Comparison of ENCODE assay signal across 1 cellular context in genomic region chr6:167957626-167958025, GRCh38.
TF ChIP-seq lines count a peak whose summit lies in the region.

No MANE protein-coding gene starts in this region.

TF ChIP-seq in WTC11, 78 proteins besides CTCF, POLR2A, EP300 and RAD21 (continued from another document):
- TF ChIP-seq ZNF121 (CRISPR knock-in tag; IDR thresholded peaks at IDR 0.05) = no peak
- TF ChIP-seq MXD4 (CRISPR knock-in tag; IDR thresholded peaks at IDR 0.05; ENCODE audit: borderline replicate concordance) = no peak
- no peak for TF ChIP-seq CREM (CRISPR knock-in tag; IDR thresholded peaks at IDR 0.05)
- no peak for TF ChIP-seq HMGA2 (CRISPR knock-in tag; IDR thresholded peaks at IDR 0.05)
- TF ChIP-seq ZNF425 (CRISPR knock-in tag; conservative IDR thresholded peaks at IDR 0.05) = no peak
